17 cellular contexts compared by ENCODE assay signal in genomic region chr9:120344230-120344629, GRCh38.
DNase-seq lines count a peak whose midpoint lies in the region; ATAC-seq, FAIRE-seq and TF ChIP-seq lines count a peak whose summit lies in the region.
"Had no signal": no experiment of that assay in that cellular context is flagged by ENCODE, and none has a peak within 500 bp of the region (broad histone marks: within the 10 kb centered on the region; RNA-seq: fewer than 3 reads in every experiment).

No MANE protein-coding gene starts in this region.

- no peaks in the 10 kb centered on the region for H3K9me3 Mint-ChIP-seq in activated CD8-positive, alpha-beta memory T cell treated with anti-CD3 and anti-CD28 coated beads, Interleukin-2, amount 10 ng/mL, durations not matched to agents 7 days and 5 days (ENCODE audit: low read depth)
- H3K9me3 Mint-ChIP-seq: memory B cell had no signal

- ATAC-seq in HepG2 = no peak; the same call in 2 of the 3 replicates
- ATAC-seq in activated CD8-positive, alpha-beta memory T cell treated with anti-CD3 and anti-CD28 coated beads, Interleukin-2, amount 10 ng/mL, durations not matched to agents 7 days and 5 days = no peak
- ATAC-seq: heart right ventricle; stimulated activated naive CD8-positive, alpha-beta T cell treated with anti-CD3 and anti-CD28 coated beads, Interleukin-15, Interleukin-2, amounts not matched to agents 100 U/mL and 50 U/mL, for 24 hours had no signal

- no peak for FAIRE-seq in HepG2 (lab: Jason Lieb, UNC)
- FAIRE-seq: D721Med, GM19239 had no signal

- no peaks in the 10 kb centered on the region for H3K36me3 ChIP-seq in HepG2 (replicated peaks in 1 of 2; ENCODE audit: control insufficient read depth in 1 of 2, insufficient read depth in 2 of 2, low read length in 2 of 2)
- H3K36me3 ChIP-seq: heart right ventricle, SJSA1 had no signal

- POLR2A ChIA-PET in HepG2 (lab: Yijun Ruan, JAX) = no interaction called here

- H3K4me1 ChIP-seq in HepG2 (ENCODE audit: insufficient read depth, low read length) = peaks cover 6% of the 10 kb centered on the region; the same call in 1 of the 2 replicates
- H3K4me1 ChIP-seq: heart right ventricle, SJSA1 had no signal

- intact Hi-C loops in HepG2 (cut with micrococcal nuclease; ENCODE audit: unreplicated experiment) = no loop called here
- intact Hi-C loops in cardiac septum (cut with DNase I) = no loop called here

- no peaks in the 10 kb centered on the region for H4K20me1 ChIP-seq in HepG2 (ENCODE audit: insufficient read depth, low read length)

- TF ChIP-seq RAD21 in HepG2 (CRISPR knock-in tag; IDR thresholded peaks at IDR 0.05) = no peak

- H3K4me3 Mint-ChIP-seq in activated CD8-positive, alpha-beta memory T cell treated with anti-CD3 and anti-CD28 coated beads, Interleukin-2, amount 10 ng/mL, durations not matched to agents 7 days and 5 days = no peak overlapping the region
- H3K4me3 Mint-ChIP-seq: memory B cell had no signal

- BruUV-seq in HepG2 (replicated peaks; lab: Mats Ljungman, UMichigan) = no TSS peak

- H3K4me1 Mint-ChIP-seq in activated CD8-positive, alpha-beta memory T cell treated with anti-CD3 and anti-CD28 coated beads, Interleukin-2, amount 10 ng/mL, durations not matched to agents 7 days and 5 days = peaks cover 3% of the 10 kb centered on the region
- H3K4me1 Mint-ChIP-seq: memory B cell had no signal

- no peaks in the 10 kb centered on the region for H3K79me2 ChIP-seq in HepG2 (ENCODE audit: insufficient read depth, low read length)

- in situ Hi-C loops in HepG2 (cut with HindIII; ENCODE audit: extremely low pct_ligation_motif_present, low pct_unique_long_range_greater_than_20kb) = no loop called here

- TF ChIP-seq POLR2A in HepG2 (IDR thresholded peaks at IDR 0.05; ENCODE audit: insufficient read depth in 1 of 2, low read depth in 2 of 2, low read length in 2 of 2) = no peak

- H3K27me3 ChIP-seq in HepG2 (ENCODE audit: control insufficient read depth in 1 of 2, insufficient read depth in 2 of 2, low read length in 2 of 2) = no peaks in the 10 kb centered on the region
- H3K27me3 ChIP-seq: heart right ventricle, SJSA1 had no signal

- no peak overlapping the region for H3K9ac ChIP-seq in HepG2 (ENCODE audit: insufficient read depth, low read depth, low read length)

- no peak overlapping the region for H3K4me3 ChIP-seq in cardiac fibroblast (replicated peaks in 1 of 2; ENCODE audit: low read depth in 2 of 2, low read length in 2 of 2)
- no peak overlapping the region for H3K4me3 ChIP-seq in HepG2 (replicated peaks in 1 of 3; ENCODE audit: insufficient read depth in 1 of 3, low read depth in 2 of 3, low read length in 3 of 3)
- H3K4me3 ChIP-seq: heart right ventricle, SJSA1 had no signal

- H2AFZ ChIP-seq in HepG2 (ENCODE audit: low read length) = no peak overlapping the region

- no peaks in the 10 kb centered on the region for H3K9me3 ChIP-seq in HepG2 (ENCODE audit: low read length)
- H3K9me3 ChIP-seq: SJSA1 had no signal

- H3K27ac Mint-ChIP-seq in activated CD8-positive, alpha-beta memory T cell treated with anti-CD3 and anti-CD28 coated beads, Interleukin-2, amount 10 ng/mL, durations not matched to agents 7 days and 5 days = no peak overlapping the region
- H3K27ac Mint-ChIP-seq: memory B cell had no signal

- TF ChIP-seq EP300 in HepG2 (IDR thresholded peaks at IDR 0.05; ENCODE audit: low read depth in 2 of 2, low read length in 2 of 2) (no peak), HepG2 (CRISPR knock-in tag; IDR thresholded peaks at IDR 0.05; ENCODE audit: borderline replicate concordance) (no peak)

- no peak for TF ChIP-seq CTCF in cardiac fibroblast (IDR thresholded peaks at IDR 0.05; ENCODE audit: low read depth, low read length)
- no peak for TF ChIP-seq CTCF in HepG2 (CRISPR knock-in tag; IDR thresholded peaks at IDR 0.05)

- no peaks in the 10 kb centered on the region for H3K36me3 Mint-ChIP-seq in activated CD8-positive, alpha-beta memory T cell treated with anti-CD3 and anti-CD28 coated beads, Interleukin-2, amount 10 ng/mL, durations not matched to agents 7 days and 5 days
- H3K36me3 Mint-ChIP-seq: memory B cell had no signal

- WGBS in HepG2 (ENCODE audit: low lambda C conversion rate) = 5% methylated on average over 2 of the region's 2 CpGs

- DNase-seq in DMS53 (lab: John Stamatoyannopoulos, UW) (peak; percentile 82), M059J (ENCODE audit: low read depth) (peak; percentile 83), cardiac fibroblast (ENCODE audit: low read depth in 2 of 2) (peak; percentile 58 to 81), HepG2 (ENCODE audit: low spot score) (peak; percentile 37), NCI-H524 (lab: John Stamatoyannopoulos, UW) (no peak), cardiac septum (ENCODE audit: low spot score) (no peak), cerebellum (ENCODE audit: low spot score) (no peak)
- no peak for DNase-seq in activated CD8-positive, alpha-beta memory T cell treated with anti-CD3 and anti-CD28 coated beads, Interleukin-2, amount 10 ng/mL, durations not matched to agents 7 days and 5 days
- DNase-seq: activated effector memory CD4-positive, alpha-beta T cell treated with Interleukin-2 at 50 U/mL for 16 hours; heart right ventricle; posterior cingulate gyrus; stimulated activated CD4-positive, alpha-beta T cell treated with anti-CD3 and anti-CD28 coated beads, Interleukin-4, amount 100 ng/mL, for 1 hour; stimulated activated naive CD8-positive, alpha-beta T cell treated with anti-CD3 and anti-CD28 coated beads, Interleukin-15, Interleukin-2, amounts not matched to agents 100 U/mL and 50 U/mL, for 24 hours had no signal

- CTCF ChIA-PET in HepG2 (lab: Yijun Ruan, JAX; ENCODE audit: low intra/inter-chr PET ratio, low total read pairs) = no interaction called here
- CTCF ChIA-PET in activated CD8-positive, alpha-beta memory T cell treated with anti-CD3 and anti-CD28 coated beads, Interleukin-2, amount 10 ng/mL, durations not matched to agents 7 days and 5 days (lab: Charles Lee) = no interaction called here

- peaks cover 3% of the 10 kb centered on the region for H3K27me3 Mint-ChIP-seq in activated CD8-positive, alpha-beta memory T cell treated with anti-CD3 and anti-CD28 coated beads, Interleukin-2, amount 10 ng/mL, durations not matched to agents 7 days and 5 days

- no peak overlapping the region for H3K4me2 ChIP-seq in HepG2 (ENCODE audit: low read depth, low read length)

- no peak overlapping the region for H3K27ac ChIP-seq in HepG2 (ENCODE audit: extremely low read length, insufficient read depth, low read length)
- H3K27ac ChIP-seq: heart right ventricle, SJSA1 had no signal

TF ChIP-seq in HepG2, 621 proteins besides CTCF, POLR2A, EP300 and RAD21:
- no peak for TF ChIP-seq SMAD1 (CRISPR knock-in tag; IDR thresholded peaks at IDR 0.05; ENCODE audit: borderline replicate concordance, low read depth)
- TF ChIP-seq ZNF547 (CRISPR knock-in tag; IDR thresholded peaks at IDR 0.05) = no peak
- 0 out of 2 replicates have a peak, but pooled peaks have one; percentile 10 for TF ChIP-seq CEBPB (IDR thresholded peaks at IDR 0.05; ENCODE audit: borderline replicate concordance, low read depth, low read length)
- TF ChIP-seq FOSL2 (CRISPR knock-in tag; IDR thresholded peaks at IDR 0.05) = peak; percentile 90
TF ChIP-seq in HepG2: peak in this region for 2.

Comparison
In these comparisons a context has a peak if more than half of its experiments do, and no peak if none do; other contexts are left out.
1. DNase-seq: peak in DMS53 (single experiment), M059J (single experiment), cardiac fibroblast (2 of 2) and HepG2 (single experiment); none in NCI-H524 (0 of 2), cardiac septum (single experiment), activated CD8-positive, alpha-beta memory T cell treated with anti-CD3 and anti-CD28 coated beads, Interleukin-2, amount 10 ng/mL, durations not matched to agents 7 days and 5 days (single experiment) and cerebellum (single experiment).